Comparison of ENCODE assay signal across 12 cellular contexts in the genomic region with DNA sequence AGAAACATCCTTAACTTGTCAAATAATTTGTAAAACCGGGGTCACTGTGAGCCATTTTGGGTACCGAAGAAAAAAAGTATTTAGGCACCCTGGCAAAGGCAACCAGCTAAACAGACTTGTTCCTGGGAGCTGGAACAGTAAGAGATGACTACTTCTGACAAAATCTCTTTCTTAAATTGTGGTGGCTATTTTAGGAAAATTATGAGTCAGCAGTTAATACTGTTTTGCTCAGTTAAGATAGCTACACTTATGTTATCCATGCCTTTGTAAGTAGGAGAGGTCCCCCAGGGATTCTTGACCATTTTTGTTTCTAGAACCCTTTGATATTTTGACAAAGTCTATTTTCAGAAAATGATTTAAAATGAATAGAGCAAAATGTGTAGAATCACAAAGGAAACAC.
DNase-seq lines count a peak whose midpoint lies in the region; ATAC-seq and TF ChIP-seq lines count a peak whose summit lies in the region.
"Had no signal": no experiment of that assay in that cellular context is flagged by ENCODE, and none has a peak within 500 bp of the region (broad histone marks: within the 10 kb centered on the region; RNA-seq: fewer than 3 reads in every experiment).

No MANE protein-coding gene starts in this region.

- no peaks in the 10 kb centered on the region for H3K9me3 ChIP-seq in gastrocnemius medialis
- H3K9me3 ChIP-seq: spleen had no signal

- TF ChIP-seq POLR2A in gastrocnemius medialis (IDR thresholded peaks at IDR 0.05): no peak

- in situ Hi-C loops in gastrocnemius medialis (cut with MboI; ENCODE audit: low sequenced_read_pairs in 4 of 4): no loop called here

- no peaks in the 10 kb centered on the region for H3K36me3 Mint-ChIP-seq in activated naive CD4-positive, alpha-beta T cell treated with anti-CD3 and anti-CD28 coated beads, Interleukin-2, amount 50 U/mL, for 72 hours

- H3K27me3 ChIP-seq in gastrocnemius medialis: no peaks in the 10 kb centered on the region
- H3K27me3 ChIP-seq: spleen had no signal

- TF ChIP-seq CTCF in gastrocnemius medialis (IDR thresholded peaks at IDR 0.05 in 4 of 5, conservative IDR thresholded peaks at IDR 0.05 in 1 of 5): no peak

- H3K27ac Mint-ChIP-seq in activated naive CD4-positive, alpha-beta T cell treated with anti-CD3 and anti-CD28 coated beads, Interleukin-2, amount 50 U/mL, for 72 hours: no peak overlapping the region

- no peaks in the 10 kb centered on the region for H3K9me3 Mint-ChIP-seq in activated naive CD4-positive, alpha-beta T cell treated with anti-CD3 and anti-CD28 coated beads, Interleukin-2, amount 50 U/mL, for 72 hours

- peaks cover 21 to 27% of the 10 kb centered on the region in 2 donors for H3K4me1 ChIP-seq in gastrocnemius medialis
- H3K4me1 ChIP-seq: spleen had no signal

- H3K36me3 ChIP-seq in gastrocnemius medialis: no peaks in the 10 kb centered on the region
- H3K36me3 ChIP-seq: WERI-Rb-1 had no signal

- ATAC-seq in SK-N-SH treated with all-trans-retinoic acid at 6 μM for 48 hours (peak; percentile 92), gastrocnemius medialis (peak; percentile 91 to 92), HG03097 (IDR thresholded peaks at IDR 0.05; ENCODE audit: low FRiP score, unreplicated experiment) (no peak), HG03521 (IDR thresholded peaks at IDR 0.05; ENCODE audit: unreplicated experiment) (no peak)
- ATAC-seq in activated naive CD4-positive, alpha-beta T cell treated with anti-CD3 and anti-CD28 coated beads, Interleukin-2, amount 50 U/mL, for 72 hours: no peak

- H3K27ac ChIP-seq in gastrocnemius medialis: peak overlapping the region; percentile 4 to 68 (median 44)
- H3K27ac ChIP-seq: spleen, WERI-Rb-1 had no signal

- intact Hi-C loops in gastrocnemius medialis (cut with DNase I; ENCODE audit: low total_unique reads): no loop called here

- DNase-seq in GM04503 (ENCODE audit: low read depth): peak; percentile 24
- peak; percentile 43 for DNase-seq in fibroblast of the conjunctiva (ENCODE audit: low read depth)
- DNase-seq in gastrocnemius medialis: no peak
- no peak for DNase-seq in NCI-H345 (lab: John Stamatoyannopoulos, UW)
- no peak for DNase-seq in activated naive CD4-positive, alpha-beta T cell treated with anti-CD3 and anti-CD28 coated beads, Interleukin-2, amount 50 U/mL, for 72 hours (ENCODE audit: low spot score in 2 of 2)
- DNase-seq: activated T-cell treated with anti-CD3 and anti-CD28 coated beads, Interleukin-2, amount 50 U/mL, for 48 hours; NCI-H2107; spleen; WERI-Rb-1 had no signal

- no peak overlapping the region for H3K4me3 ChIP-seq in gastrocnemius medialis
- H3K4me3 ChIP-seq: spleen had no signal

TF ChIP-seq in SK-N-SH treated with all-trans-retinoic acid at 6 μM for 48 hours, 23 proteins besides CTCF, POLR2A, EP300 and RAD21:
- TF ChIP-seq TCF4 (CRISPR knock-in tag; IDR thresholded peaks at IDR 0.05; ENCODE audit: borderline replicate concordance) (no peak), ARNTL (CRISPR knock-in tag; IDR thresholded peaks at IDR 0.05; ENCODE audit: borderline replicate concordance, low read depth) (no peak), CSDC2 (CRISPR knock-in tag; IDR thresholded peaks at IDR 0.05) (no peak), OSR1 (CRISPR knock-in tag; IDR thresholded peaks at IDR 0.05) (no peak), RARB (CRISPR knock-in tag; IDR thresholded peaks at IDR 0.05) (no peak), ISL1 (CRISPR knock-in tag; IDR thresholded peaks at IDR 0.05) (no peak), GLIS3 (CRISPR knock-in tag; IDR thresholded peaks at IDR 0.05) (no peak)
- TF ChIP-seq, protein P1, sequence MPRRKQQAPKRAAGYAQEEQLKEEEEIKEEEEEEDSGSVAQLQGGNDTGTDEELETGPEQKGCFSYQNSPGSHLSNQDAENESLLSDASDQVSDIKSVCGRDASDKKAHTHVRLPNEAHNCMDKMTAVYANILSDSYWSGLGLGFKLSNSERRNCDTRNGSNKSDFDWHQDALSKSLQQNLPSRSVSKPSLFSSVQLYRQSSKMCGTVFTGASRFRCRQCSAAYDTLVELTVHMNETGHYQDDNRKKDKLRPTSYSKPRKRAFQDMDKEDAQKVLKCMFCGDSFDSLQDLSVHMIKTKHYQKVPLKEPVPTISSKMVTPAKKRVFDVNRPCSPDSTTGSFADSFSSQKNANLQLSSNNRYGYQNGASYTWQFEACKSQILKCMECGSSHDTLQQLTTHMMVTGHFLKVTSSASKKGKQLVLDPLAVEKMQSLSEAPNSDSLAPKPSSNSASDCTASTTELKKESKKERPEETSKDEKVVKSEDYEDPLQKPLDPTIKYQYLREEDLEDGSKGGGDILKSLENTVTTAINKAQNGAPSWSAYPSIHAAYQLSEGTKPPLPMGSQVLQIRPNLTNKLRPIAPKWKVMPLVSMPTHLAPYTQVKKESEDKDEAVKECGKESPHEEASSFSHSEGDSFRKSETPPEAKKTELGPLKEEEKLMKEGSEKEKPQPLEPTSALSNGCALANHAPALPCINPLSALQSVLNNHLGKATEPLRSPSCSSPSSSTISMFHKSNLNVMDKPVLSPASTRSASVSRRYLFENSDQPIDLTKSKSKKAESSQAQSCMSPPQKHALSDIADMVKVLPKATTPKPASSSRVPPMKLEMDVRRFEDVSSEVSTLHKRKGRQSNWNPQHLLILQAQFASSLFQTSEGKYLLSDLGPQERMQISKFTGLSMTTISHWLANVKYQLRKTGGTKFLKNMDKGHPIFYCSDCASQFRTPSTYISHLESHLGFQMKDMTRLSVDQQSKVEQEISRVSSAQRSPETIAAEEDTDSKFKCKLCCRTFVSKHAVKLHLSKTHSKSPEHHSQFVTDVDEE (CRISPR knock-in tag; IDR thresholded peaks at IDR 0.05): no peak

Comparison
In these comparisons a context has a peak if more than half of its experiments do, and no peak if none do; other contexts are left out.
1. DNase-seq: peak in GM04503 (single experiment) and fibroblast of the conjunctiva (single experiment); none in gastrocnemius medialis (0 of 2), NCI-H345 (single experiment) and activated naive CD4-positive, alpha-beta T cell treated with anti-CD3 and anti-CD28 coated beads, Interleukin-2, amount 50 U/mL, for 72 hours (0 of 2).
2. ATAC-seq: peak in SK-N-SH treated with all-trans-retinoic acid at 6 μM for 48 hours (single experiment) and gastrocnemius medialis (2 of 2); none in activated naive CD4-positive, alpha-beta T cell treated with anti-CD3 and anti-CD28 coated beads, Interleukin-2, amount 50 U/mL, for 72 hours (0 of 2), HG03097 (single experiment) and HG03521 (single experiment).